In the genomic region with DNA sequence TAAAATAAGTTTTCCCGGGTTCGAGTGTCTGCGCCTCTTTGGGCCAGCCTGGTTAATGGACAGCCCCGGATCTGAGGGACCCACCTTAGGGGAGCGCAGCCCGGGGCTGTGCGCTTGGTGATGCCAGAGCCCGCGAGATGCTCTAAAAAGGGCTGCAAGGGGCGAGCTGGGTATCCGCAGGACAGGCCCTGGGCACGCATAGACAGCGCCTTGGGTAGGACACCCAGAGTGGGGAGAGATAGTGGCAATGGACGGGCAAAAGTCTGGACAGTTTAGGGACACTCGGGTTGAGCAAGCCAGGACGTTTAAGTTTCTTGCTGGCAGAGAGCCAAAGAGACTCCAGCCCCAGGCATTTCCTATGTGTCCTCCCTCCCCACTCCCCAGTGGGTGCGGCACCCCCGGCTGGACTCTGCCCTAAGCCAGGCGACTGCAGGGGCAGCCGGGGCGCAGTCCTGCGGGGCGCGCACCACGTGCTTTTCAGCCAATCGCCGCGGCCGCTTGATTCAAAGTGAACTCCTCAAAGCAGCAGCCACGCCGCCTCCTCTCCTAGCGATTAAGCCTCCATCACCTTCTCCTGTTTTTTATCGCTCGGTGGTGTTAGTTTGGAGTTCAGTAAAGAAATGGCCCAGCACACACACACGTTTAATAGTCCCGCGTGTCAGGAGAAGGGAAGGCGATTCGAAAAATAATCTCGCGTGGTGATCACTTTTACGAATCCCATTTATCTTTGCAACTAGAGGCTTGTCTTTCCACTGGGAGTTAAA, we compare ENCODE assay signal across 8 cellular contexts. TPM values are rescaled to one million over a fixed set of nuclear protein-coding genes. Genes with fewer than 3 reads are reported as not detected.
DNase-seq lines count a peak whose midpoint lies in the region; ATAC-seq and TF ChIP-seq lines count a peak whose summit lies in the region.

No MANE protein-coding gene starts in this region.

- H3K27ac Mint-ChIP-seq in T-helper 2 cell treated with Interferon-gamma antibody and Interleukin-4, amounts not matched to agents 5 μg/mL and 100 μg/mL, for 36 hours = no peak overlapping the region

- H3K4me2 ChIP-seq in DOHH2 (ENCODE audit: low read length) = peak overlapping the region; percentile 90

- H4K20me1 ChIP-seq in DOHH2 (ENCODE audit: control insufficient read depth, insufficient read depth, low read depth, low read length) = 0 out of 2 replicates have a peak, but pooled peaks cover 5% of the 10 kb centered on the region

- ATAC-seq in GM21737 (IDR thresholded peaks at IDR 0.05; ENCODE audit: unreplicated experiment) (peak; percentile 8), left colon (peak; percentile 77)

- TF ChIP-seq CTCF in DOHH2 (IDR thresholded peaks at IDR 0.05; ENCODE audit: low read depth, low read length, poor library complexity, severe bottlenecking) = no peak

- no peaks in the 10 kb centered on the region for H3K9me3 Mint-ChIP-seq in T-helper 2 cell treated with Interferon-gamma antibody and Interleukin-4, amounts not matched to agents 5 μg/mL and 100 μg/mL, for 36 hours

- H3K4me3 ChIP-seq in DOHH2 (ENCODE audit: low read length) = peak overlapping the region; percentile 76

- H3K27me3 Mint-ChIP-seq in T-helper 2 cell treated with Interferon-gamma antibody and Interleukin-4, amounts not matched to agents 5 μg/mL and 100 μg/mL, for 36 hours (ENCODE audit: low read depth) = peaks cover 74% of the 10 kb centered on the region

- no peaks in the 10 kb centered on the region for H3K9me2 ChIP-seq in DOHH2 (replicated peaks; ENCODE audit: control insufficient read depth, low read length)

- intact Hi-C loops in left colon (cut with DNase I, micrococcal nuclease) = loop anchor here in 1 of 2 donors (10.0 kb wide), 1 partner anchor 606 kb away; no protein-coding TSS in a partner anchor

- H3K27me3 ChIP-seq in DOHH2 (ENCODE audit: control insufficient read depth, low read length) = peaks cover 48% of the 10 kb centered on the region

- H3K4me3 Mint-ChIP-seq in T-helper 2 cell treated with Interferon-gamma antibody and Interleukin-4, amounts not matched to agents 5 μg/mL and 100 μg/mL, for 36 hours = peak overlapping the region; percentile 81

- peaks cover 21% of the 10 kb centered on the region for H3K4me1 Mint-ChIP-seq in T-helper 2 cell treated with Interferon-gamma antibody and Interleukin-4, amounts not matched to agents 5 μg/mL and 100 μg/mL, for 36 hours (ENCODE audit: low read depth)

- peaks cover 28% of the 10 kb centered on the region for H3K4me1 ChIP-seq in DOHH2 (ENCODE audit: control insufficient read depth, low read length)

- H3K36me3 ChIP-seq in DOHH2 (ENCODE audit: control insufficient read depth, low read length) = no peaks in the 10 kb centered on the region
- H3K36me3 ChIP-seq in KOPT-K1 (ENCODE audit: insufficient read depth, low read length) = no peaks in the 10 kb centered on the region

- H3F3A ChIP-seq in DOHH2 (ENCODE audit: control insufficient read depth, insufficient read depth) = peaks cover 6% of the 10 kb centered on the region; the same call in 1 of the 2 replicates

- H3K27ac ChIP-seq in DOHH2 (ENCODE audit: low read depth, low read length) = no peak overlapping the region
- H3K27ac ChIP-seq in KOPT-K1 (ENCODE audit: low read depth, low read length, poor library complexity, severe bottlenecking) = peak overlapping the region; percentile 63
- H3K27ac ChIP-seq in cingulate gyrus (ENCODE audit: low read depth, low read length) = peak overlapping the region; percentile 65

- peak; percentile 40 for DNase-seq in T-helper 2 cell treated with Interferon-gamma antibody and Interleukin-4, amounts not matched to agents 5 μg/mL and 100 μg/mL, for 36 hours (ENCODE audit: low spot score)
- DNase-seq in left colon = peak; percentile 93 to 96
- peak; percentile 69 for DNase-seq in stimulated activated CD4-positive, alpha-beta T cell treated with anti-CD3 and anti-CD28 coated beads, Interleukin-15, amount 100 ng/mL, for 24 hours
- DNase-seq in NCI-H1694 (lab: John Stamatoyannopoulos, UW) = no peak

- no peaks in the 10 kb centered on the region for H3K9me3 ChIP-seq in DOHH2 (ENCODE audit: control insufficient read depth, insufficient read depth, low read length)
- H3K9me3 ChIP-seq in KOPT-K1 (ENCODE audit: insufficient read depth, low read length, poor library complexity, severe bottlenecking) = no peaks in the 10 kb centered on the region

- H3K79me2 ChIP-seq in DOHH2 (ENCODE audit: control insufficient read depth, low read length) = no peaks in the 10 kb centered on the region

- no peaks in the 10 kb centered on the region for H3K36me3 Mint-ChIP-seq in T-helper 2 cell treated with Interferon-gamma antibody and Interleukin-4, amounts not matched to agents 5 μg/mL and 100 μg/mL, for 36 hours (ENCODE audit: low read depth)

RNA-seq across cellular contexts. Expression of gene ENC1, which starts 0.7 kb away (rescaled TPM):
- total RNA-seq in left colon = 10 to 100 TPM; 18.9 to 27.4 TPM

RNA-seq across cellular contexts. Expression of gene HEXB, which starts 43.8 kb away (rescaled TPM):
- total RNA-seq in left colon = 100 to 1,000 TPM; 153 to 216 TPM
